Comparison of ENCODE assay signal across 3 cellular contexts in the genomic region with DNA sequence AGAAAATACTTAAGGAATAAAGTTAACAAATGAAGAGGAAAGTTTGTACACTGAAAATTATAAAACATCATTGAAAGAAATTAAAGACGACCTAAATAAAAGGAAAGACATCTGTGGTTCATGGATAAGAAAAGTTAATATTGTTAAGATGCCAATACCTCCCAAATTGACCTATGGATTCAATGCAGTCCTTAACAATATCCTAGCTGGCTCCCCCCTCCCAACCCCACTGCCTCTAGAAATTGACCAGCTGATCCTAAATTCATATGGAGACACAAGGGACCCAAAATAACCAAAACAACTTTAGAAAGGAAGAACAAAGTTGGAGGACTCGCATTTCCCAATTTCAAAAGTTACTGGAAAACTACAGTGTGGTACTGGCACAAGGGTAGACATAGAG.
A peak's percentile ranks its signal among the peaks of the same experiment; 100 is the strongest.
TF ChIP-seq lines count a peak whose summit lies in the region.

No MANE protein-coding gene starts in this region.

TF ChIP-seq in liver, 16 proteins besides CTCF, POLR2A, EP300 and RAD21:
- TF ChIP-seq, protein P1, sequence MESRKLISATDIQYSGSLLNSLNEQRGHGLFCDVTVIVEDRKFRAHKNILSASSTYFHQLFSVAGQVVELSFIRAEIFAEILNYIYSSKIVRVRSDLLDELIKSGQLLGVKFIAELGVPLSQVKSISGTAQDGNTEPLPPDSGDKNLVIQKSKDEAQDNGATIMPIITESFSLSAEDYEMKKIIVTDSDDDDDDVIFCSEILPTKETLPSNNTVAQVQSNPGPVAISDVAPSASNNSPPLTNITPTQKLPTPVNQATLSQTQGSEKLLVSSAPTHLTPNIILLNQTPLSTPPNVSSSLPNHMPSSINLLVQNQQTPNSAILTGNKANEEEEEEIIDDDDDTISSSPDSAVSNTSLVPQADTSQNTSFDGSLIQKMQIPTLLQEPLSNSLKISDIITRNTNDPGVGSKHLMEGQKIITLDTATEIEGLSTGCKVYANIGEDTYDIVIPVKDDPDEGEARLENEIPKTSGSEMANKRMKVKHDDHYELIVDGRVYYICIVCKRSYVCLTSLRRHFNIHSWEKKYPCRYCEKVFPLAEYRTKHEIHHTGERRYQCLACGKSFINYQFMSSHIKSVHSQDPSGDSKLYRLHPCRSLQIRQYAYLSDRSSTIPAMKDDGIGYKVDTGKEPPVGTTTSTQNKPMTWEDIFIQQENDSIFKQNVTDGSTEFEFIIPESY (IDR thresholded peaks at IDR 0.05): no peak
- no peak for TF ChIP-seq TAF1 (conservative IDR thresholded peaks at IDR 0.05)

TF ChIP-seq in A549, 52 proteins besides CTCF, POLR2A, EP300 and RAD21 (continued from another document):
- TF ChIP-seq, protein P2, sequence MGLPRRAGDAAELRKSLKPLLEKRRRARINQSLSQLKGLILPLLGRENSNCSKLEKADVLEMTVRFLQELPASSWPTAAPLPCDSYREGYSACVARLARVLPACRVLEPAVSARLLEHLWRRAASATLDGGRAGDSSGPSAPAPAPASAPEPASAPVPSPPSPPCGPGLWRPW (IDR thresholded peaks at IDR 0.05): no peak
- TF ChIP-seq EHMT2 (IDR thresholded peaks at IDR 0.05; ENCODE audit: low read depth) (no peak), MAZ (IDR thresholded peaks at IDR 0.05; ENCODE audit: borderline replicate concordance, low read depth, low read length) (no peak)

TF ChIP-seq in HEK293, 187 proteins besides CTCF, POLR2A, EP300 and RAD21 (continued from another document):
- no peak for TF ChIP-seq ZNF837 (tag by site-specific recombination; IDR thresholded peaks at IDR 0.05)
- TF ChIP-seq ZNF560 (tag by site-specific recombination; IDR thresholded peaks at IDR 0.05; ENCODE audit: borderline replicate concordance): 0 out of 2 replicates have a peak, but pooled peaks have one; percentile 38
- TF ChIP-seq WT1 (tag by site-specific recombination; IDR thresholded peaks at IDR 0.05): no peak
- 0 out of 2 replicates have a peak, but pooled peaks have one; percentile 1 for TF ChIP-seq KLF8 (tag by site-specific recombination; IDR thresholded peaks at IDR 0.05)
- no peak for TF ChIP-seq IKZF3 (tag by site-specific recombination; IDR thresholded peaks at IDR 0.05)
- TF ChIP-seq ZFHX2 (tag by site-specific recombination; conservative IDR thresholded peaks at IDR 0.05): no peak
